Comparison of ENCODE assay signal across 8 cellular contexts in the genomic region with DNA sequence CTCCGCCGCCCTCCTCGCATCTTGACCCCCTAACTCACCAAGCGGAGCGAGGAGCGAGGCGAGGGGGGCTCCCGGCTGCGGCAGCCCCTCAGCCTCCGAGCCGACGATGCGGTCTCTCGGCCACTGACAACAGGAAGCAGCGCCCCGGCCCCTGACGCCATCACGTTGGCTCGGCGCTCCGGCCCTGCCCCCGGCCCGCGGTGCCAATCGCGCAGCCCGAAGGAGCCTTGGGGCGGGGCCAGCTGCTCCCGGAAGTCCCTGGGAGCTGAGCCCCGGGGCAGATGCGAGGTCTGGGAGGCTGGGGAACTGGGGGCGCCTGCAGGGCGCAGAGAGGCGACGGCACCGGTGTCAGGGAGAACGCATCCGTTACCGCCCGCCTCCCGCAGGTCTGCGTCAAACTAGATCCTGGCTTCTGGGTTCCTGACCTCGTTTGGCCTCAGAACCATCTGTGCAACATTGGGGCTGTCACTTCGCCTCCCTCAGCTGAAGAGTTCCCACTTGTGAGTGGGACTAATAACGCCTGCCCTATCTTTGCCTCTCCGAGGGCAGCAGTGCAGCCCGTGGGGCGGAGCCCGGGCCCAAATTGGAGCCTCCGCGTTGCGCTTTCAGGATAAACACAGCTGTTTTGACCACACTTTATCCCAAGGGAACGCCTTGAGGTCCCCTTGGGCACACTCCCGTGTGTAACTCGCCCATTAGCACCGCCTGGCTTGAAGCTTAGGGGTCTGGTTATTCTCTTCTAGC.
DNase-seq lines count a peak whose midpoint lies in the region; ATAC-seq, FAIRE-seq and TF ChIP-seq lines count a peak whose summit lies in the region.
"Not testable (repeated sequence)": the region's sequence is repeated elsewhere in the genome, so short reads cannot be mapped to it uniquely, and the experiment has no call there.

No MANE protein-coding gene starts in this region.

- H3K36me3 Mint-ChIP-seq in T-helper 1 cell treated with Interleukin-12 subunit alpha and Interleukin-12 subunit beta and Interleukin-4 antibody, amounts not matched to agents 30 μg/mL and 1 μg/mL, for 36 hours (ENCODE audit: low read depth): not testable (repeated sequence)

- WGBS in tibial nerve, 2 donors: 1% methylated on average over 10 to 25 of the region's 56 CpGs

- H3K27me3 ChIP-seq in left ventricle myocardium inferior (ENCODE audit: low read depth); tibial nerve: not testable (repeated sequence)

- peaks cover 14% of the 10 kb centered on the region for H3K4me1 Mint-ChIP-seq in T-helper 1 cell treated with Interleukin-12 subunit alpha and Interleukin-12 subunit beta and Interleukin-4 antibody, amounts not matched to agents 30 μg/mL and 1 μg/mL, for 36 hours (ENCODE audit: low read depth)

- DNase-seq in GM12891 (ENCODE audit: insufficient read length, low spot score): peak; percentile 82
- DNase-seq in NCI-H1092 treated with DMSO at 0.1 percent for 48 hours (lab: John Stamatoyannopoulos, UW): peak; percentile 68
- DNase-seq in amniotic epithelial cell (ENCODE audit: low read depth): peak; percentile 68
- peak; percentile 89 for DNase-seq in left ventricle myocardium inferior
- peak; percentile 77 to 98 (median 88) for DNase-seq in posterior cingulate gyrus
- peak; percentile 70 to 76 for DNase-seq in tibial nerve (ENCODE audit: low spot score in 2 of 2)

- ATAC-seq in HG02642 (IDR thresholded peaks at IDR 0.05; ENCODE audit: poor library complexity, unreplicated experiment): peak; percentile 96

- H3K4me3 ChIP-seq in left ventricle myocardium inferior (peak overlapping the region; percentile 82), tibial nerve (peak overlapping the region; percentile 61 to 81 (median 72))

- not testable (repeated sequence) for H3K9me3 Mint-ChIP-seq in T-helper 1 cell treated with Interleukin-12 subunit alpha and Interleukin-12 subunit beta and Interleukin-4 antibody, amounts not matched to agents 30 μg/mL and 1 μg/mL, for 36 hours

- peak; percentile 63 for FAIRE-seq in GM12891 (lab: Jason Lieb, UNC)

- intact Hi-C loops in left ventricle myocardium inferior (cut with micrococcal nuclease); posterior cingulate gyrus (cut with DNase I): not testable (repeated sequence)

- H3K27me3 Mint-ChIP-seq in T-helper 1 cell treated with Interleukin-12 subunit alpha and Interleukin-12 subunit beta and Interleukin-4 antibody, amounts not matched to agents 30 μg/mL and 1 μg/mL, for 36 hours (ENCODE audit: low read depth): not testable (repeated sequence)

- TF ChIP-seq EP300 in tibial nerve (IDR thresholded peaks at IDR 0.05): peak in 1 of 2 donors; percentile 83

- H3K4me1 ChIP-seq in left ventricle myocardium inferior (peaks cover 18% of the 10 kb centered on the region), tibial nerve (peaks cover 0 to 25% (median 0%) of the 10 kb centered on the region in 4 donors)

- H3K36me3 ChIP-seq in left ventricle myocardium inferior, tibial nerve: not testable (repeated sequence)

- peak overlapping the region; percentile 93 for H3K27ac Mint-ChIP-seq in T-helper 1 cell treated with Interleukin-12 subunit alpha and Interleukin-12 subunit beta and Interleukin-4 antibody, amounts not matched to agents 30 μg/mL and 1 μg/mL, for 36 hours

- H3K4me3 Mint-ChIP-seq in T-helper 1 cell treated with Interleukin-12 subunit alpha and Interleukin-12 subunit beta and Interleukin-4 antibody, amounts not matched to agents 30 μg/mL and 1 μg/mL, for 36 hours: peak overlapping the region; percentile 99

- not testable (repeated sequence) for TF ChIP-seq POLR2A in GM12891 (IDR thresholded peaks at IDR 0.05; ENCODE audit: low read depth, low read length)
- peak; percentile 78 to 92 for TF ChIP-seq POLR2A in tibial nerve (IDR thresholded peaks at IDR 0.05)

- TF ChIP-seq CTCF in left ventricle myocardium inferior (IDR thresholded peaks at IDR 0.05; ENCODE audit: borderline replicate concordance); tibial nerve (IDR thresholded peaks at IDR 0.05): not testable (repeated sequence)

- H3K9me3 ChIP-seq in left ventricle myocardium inferior (replicated peaks); tibial nerve: not testable (repeated sequence)

- H3K27ac ChIP-seq in left ventricle myocardium inferior (replicated peaks) (peak overlapping the region; percentile 86), tibial nerve (peak overlapping the region; percentile 88 to 94 (median 90))

Comparison
In these comparisons a context has a peak if more than half of its experiments do, and no peak if none do; other contexts are left out.
1. Peak in every context shown above with its lines: DNase-seq, ATAC-seq, H3K4me3 ChIP-seq and H3K27ac ChIP-seq.